Comparison of ENCODE assay signal across 14 cellular contexts in the genomic region with DNA sequence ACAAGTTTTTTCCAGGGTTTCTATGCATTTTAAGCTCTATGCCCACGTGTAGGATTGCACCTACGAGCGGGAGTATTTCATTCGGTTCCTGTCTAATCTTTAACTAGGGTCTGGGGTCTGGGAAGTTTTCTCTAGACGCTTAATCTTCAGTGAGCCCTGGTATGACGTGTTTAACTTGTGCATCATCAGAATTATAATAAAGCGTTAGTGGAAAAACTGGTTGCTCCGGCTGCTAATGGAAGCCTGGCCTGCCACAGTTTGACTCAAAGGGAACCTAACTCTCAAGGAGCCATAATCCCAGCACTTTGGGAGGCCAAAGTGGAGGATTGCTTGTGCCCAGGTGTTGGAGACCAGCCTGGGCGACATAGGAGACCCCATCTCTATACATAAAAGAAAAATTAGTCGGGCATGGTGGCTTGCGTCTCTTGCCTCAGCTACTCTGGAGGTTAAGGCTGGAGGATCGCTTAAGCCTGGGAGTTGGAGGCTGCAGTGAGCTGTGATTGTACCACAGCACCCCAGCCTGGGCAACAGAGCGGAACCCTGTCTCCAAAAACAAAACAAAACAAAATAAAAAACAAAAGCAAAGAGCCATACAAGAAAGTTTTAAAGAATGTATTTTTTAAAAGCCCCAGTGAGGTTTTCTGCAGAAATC. TPM values are rescaled to one million over a fixed set of nuclear protein-coding genes. Genes with fewer than 3 reads are reported as not detected.
DNase-seq lines count a peak whose midpoint lies in the region; ATAC-seq and TF ChIP-seq lines count a peak whose summit lies in the region.
"Had no signal": no experiment of that assay in that cellular context is flagged by ENCODE, and none has a peak within 500 bp of the region (broad histone marks: within the 10 kb centered on the region; RNA-seq: fewer than 3 reads in every experiment).

No MANE protein-coding gene starts in this region.

- H3K27ac Mint-ChIP-seq in natural killer cell: peak overlapping the region; percentile 84 to 91
- H3K27ac Mint-ChIP-seq in natural killer cell treated with Interleukin-12 subunit alpha and Interleukin-12 subunit beta and Interleukin-15 and Interleukin-18, amount 100 ng/mL, for 72 hours: peak overlapping the region in 1 of 2 donors; percentile 87
- H3K27ac Mint-ChIP-seq: activated naive CD8-positive, alpha-beta T cell treated with anti-CD3 and anti-CD28 coated beads, Interleukin-2, amount 50 U/mL, for 24 hours had no signal

- H3K27me3 ChIP-seq in mucosa of rectum (ENCODE audit: control insufficient read depth in 2 of 2, insufficient read depth in 2 of 2, low read length in 2 of 2) (no peaks in the 10 kb centered on the region), psoas muscle (ENCODE audit: insufficient read depth in 3 of 3, low read length in 2 of 3) (no peaks in the 10 kb centered on the region), vagina (no peaks in the 10 kb centered on the region)
- H3K27me3 ChIP-seq: Peyer's patch had no signal

- DNase-seq in natural killer cell (no peak), epithelial cell of prostate (ENCODE audit: low read depth, low spot score) (no peak), iPS-NIHi11 (ENCODE audit: low spot score) (no peak), psoas muscle (no peak), vagina (ENCODE audit: extremely low spot score in 2 of 2) (no peak), NCI-H1092 (lab: John Stamatoyannopoulos, UW) (no peak)
- no peak for DNase-seq in natural killer cell treated with Interleukin-12 subunit alpha and Interleukin-12 subunit beta and Interleukin-15 and Interleukin-18, amount 100 ng/mL, for 72 hours (ENCODE audit: low spot score)
- DNase-seq: activated naive CD8-positive, alpha-beta T cell treated with anti-CD3 and anti-CD28 coated beads, Interleukin-2, amount 50 U/mL, for 24 hours; cortex of kidney; MV-4-11; NCI-H345; substantia nigra had no signal

- intact Hi-C loops in natural killer cell (cut with micrococcal nuclease): loop anchor here (1.0 kb wide), 1 partner anchor 29 kb away; no protein-coding TSS in a partner anchor
- intact Hi-C loops in psoas muscle (cut with DNase I): no loop called here
- intact Hi-C loops in vagina (cut with DNase I): no loop called here

- H3K27me3 Mint-ChIP-seq in natural killer cell (ENCODE audit: low read depth in 2 of 2): no peaks in the 10 kb centered on the region
- no peaks in the 10 kb centered on the region for H3K27me3 Mint-ChIP-seq in natural killer cell treated with Interleukin-12 subunit alpha and Interleukin-12 subunit beta and Interleukin-15 and Interleukin-18, amount 100 ng/mL, for 72 hours
- H3K27me3 Mint-ChIP-seq: activated naive CD8-positive, alpha-beta T cell treated with anti-CD3 and anti-CD28 coated beads, Interleukin-2, amount 50 U/mL, for 24 hours had no signal

- H3K27ac ChIP-seq in epithelial cell of prostate (peak overlapping the region; percentile 56), mucosa of rectum (ENCODE audit: low read depth in 2 of 2, low read length in 2 of 2) (peak overlapping the region; percentile 91 to 92), psoas muscle (no peak overlapping the region), vagina (no peak overlapping the region)

- 77 to 85% (median 79%) methylated on average over 13 of the region's 13 CpGs for WGBS in psoas muscle, 3 donors

- peak overlapping the region; percentile 60 for H3K9ac ChIP-seq in mucosa of rectum (ENCODE audit: low read depth in 1 of 2, low read length in 2 of 2)

- no peaks in the 10 kb centered on the region for H3K36me3 ChIP-seq in mucosa of rectum (ENCODE audit: control insufficient read depth in 2 of 2, insufficient read depth in 2 of 2, low read length in 2 of 2)
- H3K36me3 ChIP-seq in psoas muscle (ENCODE audit: insufficient read depth in 1 of 2, low read depth in 1 of 2): no peaks in the 10 kb centered on the region
- no peaks in the 10 kb centered on the region for H3K36me3 ChIP-seq in vagina
- H3K36me3 ChIP-seq: Peyer's patch had no signal

- ATAC-seq in natural killer cell (no peak), psoas muscle (no peak)
- ATAC-seq in natural killer cell treated with Interleukin-12 subunit alpha and Interleukin-12 subunit beta and Interleukin-15 and Interleukin-18, amount 100 ng/mL, for 72 hours: no peak
- ATAC-seq: activated naive CD8-positive, alpha-beta T cell treated with anti-CD3 and anti-CD28 coated beads, Interleukin-2, amount 50 U/mL, for 24 hours had no signal

- H3K4me1 Mint-ChIP-seq in natural killer cell: peaks cover 22 to 28% of the 10 kb centered on the region in 2 donors
- peaks cover 17 to 32% of the 10 kb centered on the region in 2 donors for H3K4me1 Mint-ChIP-seq in natural killer cell treated with Interleukin-12 subunit alpha and Interleukin-12 subunit beta and Interleukin-15 and Interleukin-18, amount 100 ng/mL, for 72 hours (ENCODE audit: low read depth in 2 of 2)

- peaks cover 0 to 2% of the 10 kb centered on the region in 2 donors for H3K9me3 Mint-ChIP-seq in natural killer cell
- peaks cover 6% of the 10 kb centered on the region for H3K9me3 Mint-ChIP-seq in natural killer cell treated with Interleukin-12 subunit alpha and Interleukin-12 subunit beta and Interleukin-15 and Interleukin-18, amount 100 ng/mL, for 72 hours

- no peak for TF ChIP-seq POLR2A in vagina (IDR thresholded peaks at IDR 0.05)

- H3K9me3 ChIP-seq in mucosa of rectum (ENCODE audit: control insufficient read depth in 2 of 2, low read length in 2 of 2): peaks cover 0 to 6% of the 10 kb centered on the region in 2 donors
- H3K9me3 ChIP-seq in psoas muscle: peaks cover 12% of the 10 kb centered on the region
- H3K9me3 ChIP-seq in vagina: peaks cover 5% of the 10 kb centered on the region

- H3K4me1 ChIP-seq in mucosa of rectum (ENCODE audit: control insufficient read depth in 2 of 2, insufficient read depth in 2 of 2, low read length in 2 of 2): peaks cover 20 to 28% of the 10 kb centered on the region in 2 donors
- no peaks in the 10 kb centered on the region for H3K4me1 ChIP-seq in psoas muscle
- peaks cover 44% of the 10 kb centered on the region for H3K4me1 ChIP-seq in vagina
- H3K4me1 ChIP-seq: Peyer's patch had no signal

- TF ChIP-seq CTCF in natural killer cell (IDR thresholded peaks at IDR 0.05) (no peak), psoas muscle (IDR thresholded peaks at IDR 0.05) (no peak), vagina (IDR thresholded peaks at IDR 0.05) (no peak)

- H3K4me3 ChIP-seq in mucosa of rectum (ENCODE audit: low read length in 2 of 2) (peak overlapping the region; percentile 44 to 71), psoas muscle (no peak overlapping the region), vagina (no peak overlapping the region)

- no peaks in the 10 kb centered on the region for H3K36me3 Mint-ChIP-seq in natural killer cell
- no peaks in the 10 kb centered on the region for H3K36me3 Mint-ChIP-seq in natural killer cell treated with Interleukin-12 subunit alpha and Interleukin-12 subunit beta and Interleukin-15 and Interleukin-18, amount 100 ng/mL, for 72 hours

- peak overlapping the region; percentile 81 for H3K4me3 Mint-ChIP-seq in natural killer cell
- no peak overlapping the region for H3K4me3 Mint-ChIP-seq in natural killer cell treated with Interleukin-12 subunit alpha and Interleukin-12 subunit beta and Interleukin-15 and Interleukin-18, amount 100 ng/mL, for 72 hours
- H3K4me3 Mint-ChIP-seq: activated naive CD8-positive, alpha-beta T cell treated with anti-CD3 and anti-CD28 coated beads, Interleukin-2, amount 50 U/mL, for 24 hours had no signal

RNA-seq across cellular contexts. Expression of a gene that starts 30.2 kb away (rescaled TPM):
- total RNA-seq in natural killer cell: 10 to 100 TPM in 2 of 3 donors, 1 to 10 TPM in 1; 9.7 to 21.6 (median 13.6) TPM
- total RNA-seq in natural killer cell treated with Interleukin-12 subunit alpha and Interleukin-12 subunit beta and Interleukin-15 and Interleukin-18, amount 100 ng/mL, for 72 hours: 10 to 100 TPM in 1 of 2 donors, 1 to 10 TPM in 1; 4.0 to 17.0 TPM
- 1 to 10 TPM; 1.6 to 2.4 (median 1.7) TPM for total RNA-seq in psoas muscle
- 1 to 10 TPM in 1 of 3 donors, under 1 TPM in 2; 0.66 to 1.1 (median 0.83) TPM for polyA plus RNA-seq in psoas muscle
- total RNA-seq in vagina: 14.0 TPM

Comparison
In these comparisons a context has a peak if more than half of its experiments do, and no peak if none do; other contexts are left out.
1. H3K27ac ChIP-seq: peak in epithelial cell of prostate (single experiment) and mucosa of rectum (2 of 2); none in psoas muscle (single experiment) and vagina (single experiment).
2. H3K4me3 ChIP-seq: peak in mucosa of rectum (2 of 2); none in psoas muscle (single experiment) and vagina (0 of 2).